In the genomic region with DNA sequence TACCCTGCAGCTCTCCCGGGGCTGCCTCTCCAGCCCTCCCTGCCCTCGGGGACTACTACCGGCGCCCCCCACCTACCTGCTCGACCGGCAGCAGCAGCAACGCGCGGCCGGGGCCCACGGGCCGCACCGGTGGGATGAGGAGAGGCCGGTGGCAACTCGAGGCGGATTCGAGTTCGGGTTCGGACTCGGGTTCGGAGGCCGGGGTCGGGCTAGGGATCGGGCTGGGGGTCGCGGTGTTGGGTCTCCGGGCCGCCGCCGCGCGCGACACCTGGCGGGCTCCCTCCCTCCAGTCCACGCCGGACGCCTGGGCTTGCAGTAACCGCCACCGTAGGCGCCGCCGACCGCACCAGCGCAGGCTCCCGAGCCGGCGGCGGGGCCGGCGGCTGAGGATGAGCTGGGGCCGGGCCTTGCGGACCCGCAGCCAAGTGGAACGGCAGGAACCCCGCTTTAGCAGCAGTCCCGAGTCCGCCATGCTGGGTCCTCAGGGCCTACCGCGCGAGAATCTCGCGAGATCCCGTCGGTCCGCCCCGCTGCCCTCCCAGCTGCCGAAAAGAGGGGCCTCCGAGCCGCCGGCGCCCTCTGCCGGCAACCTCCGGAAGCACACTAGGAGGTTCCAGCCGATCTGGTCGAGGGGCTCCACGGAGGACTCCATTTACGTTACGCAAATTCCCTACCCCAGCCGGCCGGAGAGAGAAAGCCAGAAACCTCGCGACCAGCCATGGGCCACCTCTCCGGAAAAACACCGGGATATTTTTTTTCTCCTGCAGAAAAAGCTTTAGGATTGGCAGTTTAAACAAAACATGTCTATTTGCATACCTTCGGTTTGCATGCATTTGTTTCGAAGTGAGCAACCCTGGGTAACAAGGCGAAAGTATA, we compare ENCODE assay signal across 8 cellular contexts. TPM values are rescaled to one million over a fixed set of nuclear protein-coding genes. Genes with fewer than 3 reads are reported as not detected.
DNase-seq lines count a peak whose midpoint lies in the region; ATAC-seq, FAIRE-seq and TF ChIP-seq lines count a peak whose summit lies in the region.

TSS of gene NOL9 (minus strand) at position 483 of the 876 bp plus-strand sequence. CDS start at position 472, 11 bp downstream.

- TF ChIP-seq CTCF in Calu3 (IDR thresholded peaks at IDR 0.05; ENCODE audit: unreplicated experiment) = peak; percentile 81
- TF ChIP-seq CTCF in mesothelial cell of epicardium (IDR thresholded peaks at IDR 0.05; ENCODE audit: unreplicated experiment) = peak; percentile 95

- FAIRE-seq in HTR-8/SVneo (lab: Jason Lieb, UNC) = no peak
- peak; percentile 43 for FAIRE-seq in endometrium (lab: Jason Lieb, UNC)

- H3K4me1 ChIP-seq in NT2/D1 (ENCODE audit: insufficient read depth, insufficient read length) = no peaks in the 10 kb centered on the region

- H3K27me3 Mint-ChIP-seq in Calu3 (ENCODE audit: unreplicated experiment) (no peaks in the 10 kb centered on the region), mesothelial cell of epicardium (ENCODE audit: low read depth) (no peaks in the 10 kb centered on the region)

- peak; percentile 90 for DNase-seq in Calu3
- peak; percentile 93 for DNase-seq in HTR-8/SVneo (ENCODE audit: insufficient read length, low spot score)
- peak; percentile 81 for DNase-seq in NT2/D1 (ENCODE audit: low read depth, low spot score)
- peak; percentile 68 for DNase-seq in activated CD8-positive, alpha-beta memory T cell treated with anti-CD3 and anti-CD28 coated beads, Interleukin-2, amount 50 U/mL, for 1 hour (ENCODE audit: extremely low read depth)
- peak; percentile 91 to 98 for DNase-seq in mesothelial cell of epicardium (ENCODE audit: low spot score in 2 of 2, unreplicated experiment in 2 of 2)
- peak; percentile 90 to 92 for DNase-seq in stimulated activated CD8-positive, alpha-beta memory T cell treated with anti-CD3 and anti-CD28 coated beads, Interleukin-15, amount 100 ng/mL, for 48 hours (ENCODE audit: low read depth in 2 of 2)

- BruUV-seq in Calu3 (replicated peaks; lab: Mats Ljungman, UMichigan) = no TSS peak

- H3K27me3 ChIP-seq in NT2/D1 (ENCODE audit: insufficient read depth, insufficient read length) = no peaks in the 10 kb centered on the region

- no peak within 1 kb of the TSS for H3K27ac Mint-ChIP-seq in Calu3 (ENCODE audit: unreplicated experiment)
- peak within 1 kb of the TSS; percentile 67 for H3K27ac Mint-ChIP-seq in mesothelial cell of epicardium

- peaks cover 7% of the 10 kb centered on the region for H3K4me1 Mint-ChIP-seq in Calu3 (ENCODE audit: low read depth, unreplicated experiment)
- peaks cover 14% of the 10 kb centered on the region for H3K4me1 Mint-ChIP-seq in mesothelial cell of epicardium

- H3K36me3 Mint-ChIP-seq in Calu3 (ENCODE audit: insufficient read depth, unreplicated experiment) (peaks cover 24% of the 10 kb centered on the region), mesothelial cell of epicardium (peaks cover 6% of the 10 kb centered on the region)

- peak; percentile 87 for ATAC-seq in GM21367 (IDR thresholded peaks at IDR 0.05; ENCODE audit: unreplicated experiment)

- H3K9me3 ChIP-seq in NT2/D1 (ENCODE audit: insufficient read depth, low read length) = no peaks in the 10 kb centered on the region

- intact Hi-C loops in Calu3 (cut with micrococcal nuclease; ENCODE audit: unreplicated experiment) = loop anchor here (10.0 kb wide), 1 partner anchor 51 kb away; the partner anchor contains the start of gene KLHL21

- peak within 1 kb of the TSS; percentile 62 for H3K4me3 Mint-ChIP-seq in Calu3 (ENCODE audit: low read depth, unreplicated experiment)
- peak within 1 kb of the TSS; percentile 79 for H3K4me3 Mint-ChIP-seq in mesothelial cell of epicardium

- no peaks in the 10 kb centered on the region for H3K9me3 Mint-ChIP-seq in Calu3 (ENCODE audit: low read depth, unreplicated experiment)
- no peaks in the 10 kb centered on the region for H3K9me3 Mint-ChIP-seq in mesothelial cell of epicardium

- peaks cover 17% of the 10 kb centered on the region for H3K36me3 ChIP-seq in NT2/D1 (ENCODE audit: insufficient read depth, insufficient read length, low read length)

- CTCF ChIA-PET in Calu3 (lab: Charles Lee) = interaction anchor here (0.5 to 1.0 kb wide), 2 partner anchors 32 to 83 kb away, joined by 3 to 4 read pairs; no protein-coding TSS in a partner anchor

- H3K4me3 ChIP-seq in NT2/D1 (ENCODE audit: insufficient read length, low read depth) = peak within 1 kb of the TSS; percentile 93

- H3K9ac ChIP-seq in NT2/D1 (ENCODE audit: insufficient read length, low read depth) = peak within 1 kb of the TSS; percentile 90

RNA-seq across cellular contexts. Expression of gene NOL9, which starts in this region (rescaled TPM):
- total RNA-seq in Calu3 (2022) (27.2 and 30.4 TPM in 2 replicates), mesothelial cell of epicardium (37.5 to 44.4 TPM (median 37.9 TPM) in 3 replicates)

Comparison
In these comparisons a context has a peak if more than half of its experiments do, and no peak if none do; other contexts are left out.
1. Peak in every context shown above with its lines: DNase-seq, ATAC-seq and H3K4me3 ChIP-seq.